16 cellular contexts compared by ENCODE assay signal in genomic region chr1:246726255-246726679, GRCh38. TPM values are rescaled to one million over a fixed set of nuclear protein-coding genes. Genes with fewer than 3 reads are reported as not detected.
DNase-seq lines count a peak whose midpoint lies in the region; ATAC-seq, FAIRE-seq and TF ChIP-seq lines count a peak whose summit lies in the region.
"Had no signal": no experiment of that assay in that cellular context is flagged by ENCODE, and none has a peak within 500 bp of the region (broad histone marks: within the 10 kb centered on the region; RNA-seq: fewer than 3 reads in every experiment).

No MANE protein-coding gene starts in this region.

- no TSS peak for BruUV-seq in K562 (replicated peaks; lab: Mats Ljungman, UMichigan)

- no peak for TF ChIP-seq POLR2A in K562 (conservative IDR thresholded peaks at IDR 0.05)
- TF ChIP-seq POLR2A in transverse colon (IDR thresholded peaks at IDR 0.05), result no peak

- H3K79me2 ChIP-seq in K562 (ENCODE audit: control insufficient read depth, insufficient read depth, low read length), result peaks cover 24% of the 10 kb centered on the region
- H3K79me2 ChIP-seq in GM23248 (ENCODE audit: insufficient read depth), result peaks cover 8% of the 10 kb centered on the region; the same call in 1 of the 2 replicates

- H3K9me2 ChIP-seq in GM23248 (ENCODE audit: insufficient read depth), result no peaks in the 10 kb centered on the region

- H3K27ac Mint-ChIP-seq in activated naive CD8-positive, alpha-beta T cell, result no peak overlapping the region
- no peak overlapping the region for H3K27ac Mint-ChIP-seq in activated naive CD8-positive, alpha-beta T cell treated with anti-CD3 and anti-CD28 coated beads, Interleukin-2, amount 50 U/mL, for 24 hours
- no peak overlapping the region for H3K27ac Mint-ChIP-seq in natural killer cell
- H3K27ac Mint-ChIP-seq: activated T-cell treated with anti-CD3 and anti-CD28 coated beads, Interleukin-2, amount 50 U/mL, for 24 hours; effector memory CD8-positive, alpha-beta T cell had no signal

- TF ChIP-seq EP300 in K562 (IDR thresholded peaks at IDR 0.05; ENCODE audit: low read length) (no peak), transverse colon (IDR thresholded peaks at IDR 0.05; ENCODE audit: low read depth) (no peak)

- TF ChIP-seq CTCF in K562 (IDR thresholded peaks at IDR 0.05 in 2 of 3, conservative IDR thresholded peaks at IDR 0.05 in 1 of 3; ENCODE audit: insufficient read depth in 2 of 3, low read depth in 1 of 3, low read length in 3 of 3) (no peak), natural killer cell (IDR thresholded peaks at IDR 0.05) (no peak), transverse colon (IDR thresholded peaks at IDR 0.05) (no peak)

- no peak overlapping the region for H3K27ac ChIP-seq in K562 (ENCODE audit: extremely low read depth, low read depth, low read length)
- H3K27ac ChIP-seq in transverse colon, result peak overlapping the region; percentile 21 to 92 (median 62)
- H3K27ac ChIP-seq in GM23248, result no peak overlapping the region
- H3K27ac ChIP-seq: SJCRH30 had no signal

- H3K4me3 Mint-ChIP-seq in activated naive CD8-positive, alpha-beta T cell, result peak overlapping the region; percentile 97
- no peak overlapping the region for H3K4me3 Mint-ChIP-seq in activated naive CD8-positive, alpha-beta T cell treated with anti-CD3 and anti-CD28 coated beads, Interleukin-2, amount 50 U/mL, for 24 hours
- H3K4me3 Mint-ChIP-seq in natural killer cell, result peak overlapping the region; percentile 89

- H3K9me3 Mint-ChIP-seq in activated naive CD8-positive, alpha-beta T cell (ENCODE audit: low read depth), result peaks cover 4% of the 10 kb centered on the region
- peaks cover 16% of the 10 kb centered on the region for H3K9me3 Mint-ChIP-seq in activated naive CD8-positive, alpha-beta T cell treated with anti-CD3 and anti-CD28 coated beads, Interleukin-2, amount 50 U/mL, for 24 hours
- H3K9me3 Mint-ChIP-seq in natural killer cell, result peaks cover 7 to 10% of the 10 kb centered on the region in 2 donors

- no peaks in the 10 kb centered on the region for H3K9me1 ChIP-seq in K562 (ENCODE audit: control insufficient read depth, insufficient read depth, low read length)

- no peak for TF ChIP-seq RAD21 in K562 (CRISPR knock-in tag; conservative IDR thresholded peaks at IDR 0.05 in 1 of 2, IDR thresholded peaks at IDR 0.05 in 1 of 2)

- intact Hi-C loops in K562 (cut with micrococcal nuclease) (no loop called here), natural killer cell (cut with micrococcal nuclease) (no loop called here), transverse colon (cut with DNase I; ENCODE audit: low total_unique reads) (no loop called here)

- H3K4me3 ChIP-seq in K562 (no peak overlapping the region), transverse colon (no peak overlapping the region), GM23248 (no peak overlapping the region)
- H3K4me3 ChIP-seq: body of pancreas, SJCRH30 had no signal

- H3K4me2 ChIP-seq in K562 (ENCODE audit: insufficient read depth, low read length), result no peak overlapping the region
- no peak overlapping the region for H3K4me2 ChIP-seq in GM23248 (ENCODE audit: unreplicated experiment)

- H3K9ac ChIP-seq in K562 (ENCODE audit: insufficient read depth in 1 of 2, low read depth in 2 of 2, low read length in 2 of 2), result no peak overlapping the region
- no peak overlapping the region for H3K9ac ChIP-seq in GM23248

- POLR2A ChIA-PET in K562 (lab: Yijun Ruan, JAX), result no interaction called here

- H2AFZ ChIP-seq in K562 (ENCODE audit: low read depth, low read length) (no peak overlapping the region), GM23248 (no peak overlapping the region)

- 0 out of 2 replicates have a peak, but pooled peaks cover 6% of the 10 kb centered on the region for H3F3A ChIP-seq in GM23248 (ENCODE audit: insufficient read depth)

- H3K9me3 ChIP-seq in K562 (replicated peaks; ENCODE audit: control insufficient read depth, insufficient read depth, low read depth, low read length) (peaks cover 5% of the 10 kb centered on the region), transverse colon (peaks cover 0 to 4% of the 10 kb centered on the region in 2 donors), GM23248 (ENCODE audit: low read depth) (no peaks in the 10 kb centered on the region)
- H3K9me3 ChIP-seq: body of pancreas had no signal

- peak; percentile 66 for FAIRE-seq in K562 (lab: Jason Lieb, UNC)

- peaks cover 14% of the 10 kb centered on the region for H3K4me1 Mint-ChIP-seq in activated naive CD8-positive, alpha-beta T cell (ENCODE audit: low read depth)
- H3K4me1 Mint-ChIP-seq in activated naive CD8-positive, alpha-beta T cell treated with anti-CD3 and anti-CD28 coated beads, Interleukin-2, amount 50 U/mL, for 24 hours, result peaks cover 13% of the 10 kb centered on the region
- peaks cover 13 to 15% of the 10 kb centered on the region in 2 donors for H3K4me1 Mint-ChIP-seq in natural killer cell

- no peak for DNase-seq in activated naive CD8-positive, alpha-beta T cell treated with anti-CD3 and anti-CD28 coated beads, Interleukin-2, amount 50 U/mL, for 24 hours
- DNase-seq in K562 (ENCODE audit: extremely low read depth in 1 of 4, low spot score in 3 of 4) (peak in 1 of 4 experiments; percentile 18), natural killer cell (no peak), transverse colon (no peak), GM23248 (no peak), activated gamma-delta T cell treated with Interleukin-2 at 50 U/mL for 16 hours (no peak)
- DNase-seq: activated CD4-positive, CD25-positive, alpha-beta regulatory T cell treated with anti-CD3 and anti-CD28 coated beads, Interleukin-2, amount 50 U/mL, for 72 hours; activated T-cell treated with anti-CD3 and anti-CD28 coated beads, Interleukin-2, amount 50 U/mL, for 24 hours; effector memory CD8-positive, alpha-beta T cell; naive thymus-derived CD8-positive, alpha-beta T cell; NCI-H1930; NCI-H774; SJCRH30 had no signal

- CTCF ChIA-PET in K562 (lab: Yijun Ruan, JAX; ENCODE audit: low intra/inter-chr PET ratio), result no interaction called here

- in situ Hi-C loops in K562 (cut with MboI), result no loop called here
- in situ Hi-C loops in transverse colon (cut with MboI; ENCODE audit: low pct_ligation_motif_present in 1 of 4, low pct_unique_long_range_greater_than_20kb in 1 of 4, low sequenced_read_pairs in 3 of 4), result no loop called here
- in situ Hi-C loops in GM23248 (cut with MboI), result no loop called here

- H3K36me3 ChIP-seq in K562 (ENCODE audit: control insufficient read depth, insufficient read depth, low read length), result peaks cover 40% of the 10 kb centered on the region
- peaks cover 0 to 35% (median 9%) of the 10 kb centered on the region in 4 donors for H3K36me3 ChIP-seq in transverse colon
- H3K36me3 ChIP-seq in GM23248 (ENCODE audit: low read depth), result peaks cover 31% of the 10 kb centered on the region

- no peaks in the 10 kb centered on the region for H4K20me1 ChIP-seq in K562 (replicated peaks; ENCODE audit: control insufficient read depth, insufficient read depth, low read length)
- H4K20me1 ChIP-seq in GM23248 (ENCODE audit: insufficient read depth), result no peaks in the 10 kb centered on the region

- no peak for ATAC-seq in activated naive CD8-positive, alpha-beta T cell treated with anti-CD3 and anti-CD28 coated beads, Interleukin-2, amount 50 U/mL, for 24 hours
- ATAC-seq in K562, result no peak
- no peak for ATAC-seq in natural killer cell
- ATAC-seq in HG02885 (IDR thresholded peaks at IDR 0.05; ENCODE audit: poor library complexity, unreplicated experiment), result no peak
- ATAC-seq: body of pancreas; effector memory CD8-positive, alpha-beta T cell; naive thymus-derived CD8-positive, alpha-beta T cell had no signal

- H3K4me1 ChIP-seq in K562 (replicated peaks in 1 of 2; ENCODE audit: control insufficient read depth in 2 of 2, insufficient read depth in 2 of 2, low read length in 2 of 2) (peaks cover 0 to 14% of the 10 kb centered on the region in 2 experiments; a peak in 3 of 5 replicates), transverse colon (peaks cover 0 to 26% (median 4%) of the 10 kb centered on the region in 4 donors), GM23248 (ENCODE audit: insufficient read depth) (peaks cover 12% of the 10 kb centered on the region)
- H3K4me1 ChIP-seq: SJCRH30 had no signal

- 55% methylated on average over 4 of the region's 4 CpGs for WGBS in K562 (ENCODE audit: insufficient coverage, low coverage, missing lambda C conversion rate)
- WGBS in transverse colon (ENCODE audit: low coverage in 1 of 2), 2 donors, result 69 to 72% methylated on average over 4 of the region's 4 CpGs
- WGBS in GM23248 (ENCODE audit: low coverage in 1 of 2, low lambda C conversion rate in 2 of 2, missing lambda C conversion rate in 2 of 2), 2 experiments, result 50 to 58% methylated on average over 4 of the region's 4 CpGs

- no peaks in the 10 kb centered on the region for H3K27me3 Mint-ChIP-seq in activated naive CD8-positive, alpha-beta T cell
- H3K27me3 Mint-ChIP-seq in activated naive CD8-positive, alpha-beta T cell treated with anti-CD3 and anti-CD28 coated beads, Interleukin-2, amount 50 U/mL, for 24 hours, result no peaks in the 10 kb centered on the region
- no peaks in the 10 kb centered on the region for H3K27me3 Mint-ChIP-seq in natural killer cell (ENCODE audit: low read depth in 2 of 2)
- H3K27me3 Mint-ChIP-seq: effector memory CD8-positive, alpha-beta T cell; naive thymus-derived CD8-positive, alpha-beta T cell had no signal

- peaks cover 40% of the 10 kb centered on the region for H3K36me3 Mint-ChIP-seq in activated naive CD8-positive, alpha-beta T cell
- peaks cover 49% of the 10 kb centered on the region for H3K36me3 Mint-ChIP-seq in activated naive CD8-positive, alpha-beta T cell treated with anti-CD3 and anti-CD28 coated beads, Interleukin-2, amount 50 U/mL, for 24 hours (ENCODE audit: low read depth)
- H3K36me3 Mint-ChIP-seq in natural killer cell, result peaks cover 33% of the 10 kb centered on the region

- H3K27me3 ChIP-seq in K562 (ENCODE audit: control insufficient read depth in 2 of 2, insufficient read depth in 2 of 2, low read length in 2 of 2) (no peaks in the 10 kb centered on the region), transverse colon (no peaks in the 10 kb centered on the region), GM23248 (replicated peaks; ENCODE audit: insufficient read depth) (no peaks in the 10 kb centered on the region)
- H3K27me3 ChIP-seq: body of pancreas, SJCRH30 had no signal

RNA-seq across cellular contexts. Expression of gene SCCPDH, which starts 2.1 kb away (rescaled TPM):
- total RNA-seq in K562 (2011; cell fraction: chromatin; rRNA removed; ENCODE audit: low replicate concordance), result 13.0 and 22.1 TPM in 2 replicates
- total RNA-seq in K562 (2011; cell fraction: nucleolus; rRNA removed), result 18.0 and 18.2 TPM in 2 replicates
- total RNA-seq in K562 (2011; cell fraction: nucleoplasm; rRNA removed), result 25.6 and 32.5 TPM in 2 replicates
- total RNA-seq in K562 (2014; rRNA removed) (37.1 and 42.3 TPM in 2 replicates), K562 (2014; rRNA removed; fragmentation: Illumina TruSeq; extraction: Trizol) (47.1 and 54.4 TPM in 2 replicates), K562 (2015; rRNA removed; fragmentation: Illumina TruSeq; extraction: Trizol) (36.6 and 38.2 TPM in 2 replicates), K562 (2021) (37.8 and 38.3 TPM in 2 replicates), natural killer cell (10 to 100 TPM in 1 of 3 donors, 1 to 10 TPM in 2; 5.3 to 24.8 (median 9.2) TPM), transverse colon (10 to 100 TPM in 3 of 4 donors, 1 to 10 TPM in 1; 4.8 to 28.5 (median 17.4) TPM)
- polyA plus RNA-seq in K562 (2011; rRNA removed) (39.9 and 61.9 TPM in 2 replicates), K562 (2014; fragmentation: Illumina TruSeq; extraction: Trizol) (28.8 and 29.8 TPM in 2 replicates), K562 (2014; fragmentation: Nextera tagmentation; extraction: Ambion mirVana) (10 to 100 TPM in 1 of 2 experiments, 1 to 10 TPM in 1; 7.0 to 11.8 TPM), K562 (2014; rRNA removed) (48.2 and 51.9 TPM in 2 replicates), GM23248 (2016; fragmentation: Nextera tagmentation; extraction: Ambion mirVana) (37.5 and 40.3 TPM in 2 replicates)
- 20.4 and 30.0 TPM in 2 replicates for polyA plus RNA-seq in K562 (2011; cell fraction: cytosol; rRNA removed)
- polyA plus RNA-seq in K562 (2011; cell fraction: nucleus; rRNA removed), result 9.3 and 15.3 TPM in 2 replicates
- polyA plus RNA-seq in K562 (2012), result 34.8 and 38.1 TPM in 2 replicates
- 40.2 and 42.3 TPM in 2 replicates for polyA minus RNA-seq in K562 (2011; rRNA and poly(A)+ RNA removed)
- polyA minus RNA-seq in K562 (2011; cell fraction: cytosol; rRNA and poly(A)+ RNA removed), result 14.8 and 14.9 TPM in 2 replicates
- 8.1 and 12.9 TPM in 2 replicates for polyA minus RNA-seq in K562 (2011; cell fraction: nucleus; rRNA and poly(A)+ RNA removed)
- total RNA-seq in GM23248 (2014; rRNA removed; shearing (Covaris generic)), result 26.4 and 36.3 TPM in 2 replicates

Comparison
In these comparisons a context has a peak if more than half of its experiments do, and no peak if none do; other contexts are left out.
1. H3K27ac ChIP-seq: peak in transverse colon (4 of 4); none in K562 (single experiment) and GM23248 (single experiment).